In genomic region chr6:43303751-43304331, GRCh38 we compare ENCODE assay signal across 22 cellular contexts. TPM values are rescaled to one million over a fixed set of nuclear protein-coding genes. Genes with fewer than 3 reads are reported as not detected.
"Had no signal": no experiment of that assay in that cellular context is flagged by ENCODE, and none has a peak within 500 bp of the region (broad histone marks: within the 10 kb centered on the region; RNA-seq: fewer than 3 reads in every experiment).

No MANE protein-coding gene starts in this region.

- DNase-seq: cortex of kidney; dorsolateral prefrontal cortex; effector CD8-positive, alpha-beta T cell; foreskin melanocyte; heart left ventricle; hippocampal formation; kidney glomerular epithelial cell; mesendoderm; mucosa of descending colon; natural killer cell; psoas muscle; retina; sigmoid colon; stimulated activated CD4-positive, alpha-beta T cell treated with anti-CD3 and anti-CD28 coated beads, Interleukin-12 subunit alpha, Interleukin-12 subunit beta, amount 100 ng/mL, for 4 hours; stimulated activated naive CD4-positive, alpha-beta T cell treated with Interleukin-2 at 50 U/mL for 16 hours had no signal

- H3K9me3 Mint-ChIP-seq: natural killer cell, neural crest cell had no signal

- H3K27ac ChIP-seq: dorsolateral prefrontal cortex, heart left ventricle, psoas muscle, sigmoid colon, skin epidermis, upper lobe of left lung, vagina had no signal

- ATAC-seq: heart left ventricle, mucosa of descending colon, natural killer cell, psoas muscle had no signal

- H3K4me3 Mint-ChIP-seq: natural killer cell, neural crest cell had no signal

- H3K9me3 ChIP-seq: heart left ventricle, mucosa of descending colon, psoas muscle, sigmoid colon, upper lobe of left lung, vagina had no signal

- H3K27me3 ChIP-seq: upper lobe of left lung, vagina had no signal

- H3K36me3 Mint-ChIP-seq: natural killer cell had no signal

- H3K36me3 ChIP-seq: heart left ventricle, sigmoid colon, upper lobe of left lung, vagina had no signal

- H3K4me3 ChIP-seq: dorsolateral prefrontal cortex, heart left ventricle, mucosa of descending colon, psoas muscle, sigmoid colon, skin epidermis, upper lobe of left lung, vagina had no signal

RNA-seq across cellular contexts. Expression of gene CRIP3, which starts 4.8 kb away (rescaled TPM):
- total RNA-seq: glomerular endothelial cell, lung microvascular endothelial cell, sigmoid colon, vagina had no signal

RNA-seq across cellular contexts. Expression of gene SLC22A7, which starts 5.8 kb away (rescaled TPM):
- total RNA-seq: glomerular endothelial cell, lung microvascular endothelial cell, natural killer cell, omental fat pad, psoas muscle, sigmoid colon, upper lobe of left lung, vagina had no signal
